Comparison of ENCODE assay signal across 19 cellular contexts in the genomic region with DNA sequence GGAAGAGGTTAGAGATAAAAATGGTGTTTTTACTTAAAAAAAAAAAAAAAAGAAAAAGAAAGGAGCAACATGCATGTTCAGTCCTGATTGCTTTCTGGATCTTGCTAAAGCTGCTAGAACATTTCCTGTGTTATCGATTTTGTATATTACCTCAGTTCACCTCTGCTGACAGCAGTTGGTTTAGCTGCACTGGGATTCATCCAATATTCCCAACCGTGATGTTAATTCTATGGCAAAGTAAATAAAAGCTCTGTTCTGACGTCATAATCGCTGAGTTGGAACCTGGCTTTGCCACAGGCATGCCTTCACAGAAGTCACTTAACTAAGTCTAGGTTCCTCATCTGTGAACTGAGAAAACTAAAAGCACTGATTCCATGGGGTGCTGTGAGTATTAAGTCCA.
DNase-seq lines count a peak whose midpoint lies in the region; TF ChIP-seq lines count a peak whose summit lies in the region.
"Had no signal": no experiment of that assay in that cellular context is flagged by ENCODE, and none has a peak within 500 bp of the region (broad histone marks: within the 10 kb centered on the region; RNA-seq: fewer than 3 reads in every experiment).

No MANE protein-coding gene starts in this region.

- peak overlapping the region; percentile 14 for H3K27ac ChIP-seq in caudate nucleus (ENCODE audit: low read depth, low read length)
- H3K27ac ChIP-seq in ovary: no peak overlapping the region
- H3K27ac ChIP-seq: HL-60, tibial artery had no signal

- no peaks in the 10 kb centered on the region for H3K9me3 ChIP-seq in ovary
- H3K9me3 ChIP-seq: tibial artery had no signal

- TF ChIP-seq POLR2A in ovary (IDR thresholded peaks at IDR 0.05): no peak

- TF ChIP-seq EP300 in ovary (IDR thresholded peaks at IDR 0.05): no peak

- no peaks in the 10 kb centered on the region for H3K27me3 ChIP-seq in ovary
- H3K27me3 ChIP-seq: tibial artery had no signal

- intact Hi-C loops in ovary (cut with DNase I): no loop called here

- H3K4me1 ChIP-seq in ovary (ENCODE audit: insufficient read depth): no peaks in the 10 kb centered on the region
- H3K4me1 ChIP-seq: tibial artery had no signal

- no peaks in the 10 kb centered on the region for H3K36me3 ChIP-seq in ovary
- H3K36me3 ChIP-seq: tibial artery had no signal

- H3K4me3 ChIP-seq in ovary: no peak overlapping the region
- H3K4me3 ChIP-seq: K562, tibial artery had no signal

- in situ Hi-C loops in Caki2 (cut with HindIII; ENCODE audit: low pct_unique_long_range_greater_than_20kb, low sequenced_read_pairs): no loop called here

- TF ChIP-seq CTCF in ovary (IDR thresholded peaks at IDR 0.05): no peak

- DNase-seq in Caki2 (ENCODE audit: low read depth) (peak; percentile 67), NCI-H2029 treated with DMSO at 0.1 percent for 48 hours (lab: John Stamatoyannopoulos, UW) (peak; percentile 6), caudate nucleus (lab: John Stamatoyannopoulos, UW) (no peak), left kidney (ENCODE audit: low read depth, low spot score) (peak; percentile 29), ovary (no peak), 8988T (no peak), GF-D8 (lab: John Stamatoyannopoulos, UW) (no peak), epidermal melanocyte (ENCODE audit: insufficient read length, low spot score) (no peak)
- DNase-seq: activated CD4-positive, alpha-beta T cell treated with anti-CD3 and anti-CD28 coated beads for 1 hour; CD4-positive, CD25-positive, alpha-beta regulatory T cell; central memory CD4-positive, alpha-beta T cell; hypothalamus; kidney; NCI-H2081 treated with DMSO at 0.1 percent for 48 hours; NCI-H526; retina; tibial artery had no signal

- whole genome bisulfite sequencing in ovary, 3 donors: 77 to 87% (median 78%) methylated on average over 4 of the region's 4 CpGs

Comparison
In these comparisons a context has a peak if more than half of its experiments do, and no peak if none do; other contexts are left out.
1. DNase-seq: peak in Caki2 (single experiment), NCI-H2029 treated with DMSO at 0.1 percent for 48 hours (single experiment) and left kidney (single experiment); none in caudate nucleus (0 of 61), ovary (0 of 5), 8988T (single experiment), GF-D8 (single experiment) and epidermal melanocyte (single experiment).